Comparison of ENCODE assay signal across 2 cellular contexts in genomic region chr3:111547645-111548044, GRCh38.
TF ChIP-seq lines count a peak whose summit lies in the region.

No MANE protein-coding gene starts in this region.

TF ChIP-seq in H1, 55 proteins besides CTCF, POLR2A, EP300 and RAD21 (continued from another document):
- TF ChIP-seq NRF1 (IDR thresholded peaks at IDR 0.05; ENCODE audit: low read depth, low read length): no peak
- no peak for TF ChIP-seq CTBP2 (IDR thresholded peaks at IDR 0.05; ENCODE audit: borderline replicate concordance, insufficient read depth, insufficient read length, low read length)
- TF ChIP-seq EGR1 (IDR thresholded peaks at IDR 0.05; ENCODE audit: borderline replicate concordance, low read depth, low read length): no peak
- TF ChIP-seq HDAC2 (IDR thresholded peaks at IDR 0.05; ENCODE audit: borderline replicate concordance in 1 of 2, low read depth in 2 of 2, low read length in 2 of 2): no peak

TF ChIP-seq in SK-N-SH treated with all-trans-retinoic acid at 6 μM for 48 hours, 23 proteins besides CTCF, POLR2A, EP300 and RAD21 (continued from another document):
- TF ChIP-seq TSHZ2 (CRISPR knock-in tag; IDR thresholded peaks at IDR 0.05) (no peak), ZFP3 (CRISPR knock-in tag; IDR thresholded peaks at IDR 0.05) (no peak), ARNTL (CRISPR knock-in tag; IDR thresholded peaks at IDR 0.05; ENCODE audit: borderline replicate concordance, low read depth) (no peak), RARB (CRISPR knock-in tag; IDR thresholded peaks at IDR 0.05) (no peak)
